Comparison of ENCODE assay signal across 12 cellular contexts in genomic region chr2:31553362-31553761, GRCh38. TPM values are rescaled to one million over a fixed set of nuclear protein-coding genes. Genes with fewer than 3 reads are reported as not detected.
"Had no signal": no experiment of that assay in that cellular context is flagged by ENCODE, and none has a peak within 500 bp of the region (broad histone marks: within the 10 kb centered on the region; RNA-seq: fewer than 3 reads in every experiment).

No MANE protein-coding gene starts in this region.

- ATAC-seq: GM23338, HCT116 had no signal

- DNase-seq: GM23248, GOT3, H7, H9, HCEC 1CT, HFFc6 had no signal

- FAIRE-seq: H1, H54 had no signal

- H3K9ac ChIP-seq: GM23248 had no signal

- H2AFZ ChIP-seq: GM23248, GM23338 had no signal

- H3K9me3 ChIP-seq: HAP-1 had no signal

- H3K4me2 ChIP-seq: GM23338 had no signal

- H3K4me3 ChIP-seq: GM23248, GM23338, HAP-1 had no signal

- H3K27ac ChIP-seq: GM23248 had no signal

- H3K36me3 ChIP-seq: HAP-1 had no signal

- H3K4me1 ChIP-seq: HAP-1 had no signal

RNA-seq across cellular contexts. Expression of gene SRD5A2, which starts 27.4 kb away (rescaled TPM):
- total RNA-seq: GM23248, H1, H4, H7, H9, HFFc6 had no signal
- polyA plus RNA-seq: GM23248 had no signal
